1 cellular context compared by ENCODE assay signal in genomic region chr13:40598599-40598998, GRCh38.
TF ChIP-seq lines count a peak whose summit lies in the region.

No MANE protein-coding gene starts in this region.

TF ChIP-seq in GM23338, 12 proteins besides CTCF, POLR2A, EP300 and RAD21 (continued from another document):
- TF ChIP-seq, protein P1, sequence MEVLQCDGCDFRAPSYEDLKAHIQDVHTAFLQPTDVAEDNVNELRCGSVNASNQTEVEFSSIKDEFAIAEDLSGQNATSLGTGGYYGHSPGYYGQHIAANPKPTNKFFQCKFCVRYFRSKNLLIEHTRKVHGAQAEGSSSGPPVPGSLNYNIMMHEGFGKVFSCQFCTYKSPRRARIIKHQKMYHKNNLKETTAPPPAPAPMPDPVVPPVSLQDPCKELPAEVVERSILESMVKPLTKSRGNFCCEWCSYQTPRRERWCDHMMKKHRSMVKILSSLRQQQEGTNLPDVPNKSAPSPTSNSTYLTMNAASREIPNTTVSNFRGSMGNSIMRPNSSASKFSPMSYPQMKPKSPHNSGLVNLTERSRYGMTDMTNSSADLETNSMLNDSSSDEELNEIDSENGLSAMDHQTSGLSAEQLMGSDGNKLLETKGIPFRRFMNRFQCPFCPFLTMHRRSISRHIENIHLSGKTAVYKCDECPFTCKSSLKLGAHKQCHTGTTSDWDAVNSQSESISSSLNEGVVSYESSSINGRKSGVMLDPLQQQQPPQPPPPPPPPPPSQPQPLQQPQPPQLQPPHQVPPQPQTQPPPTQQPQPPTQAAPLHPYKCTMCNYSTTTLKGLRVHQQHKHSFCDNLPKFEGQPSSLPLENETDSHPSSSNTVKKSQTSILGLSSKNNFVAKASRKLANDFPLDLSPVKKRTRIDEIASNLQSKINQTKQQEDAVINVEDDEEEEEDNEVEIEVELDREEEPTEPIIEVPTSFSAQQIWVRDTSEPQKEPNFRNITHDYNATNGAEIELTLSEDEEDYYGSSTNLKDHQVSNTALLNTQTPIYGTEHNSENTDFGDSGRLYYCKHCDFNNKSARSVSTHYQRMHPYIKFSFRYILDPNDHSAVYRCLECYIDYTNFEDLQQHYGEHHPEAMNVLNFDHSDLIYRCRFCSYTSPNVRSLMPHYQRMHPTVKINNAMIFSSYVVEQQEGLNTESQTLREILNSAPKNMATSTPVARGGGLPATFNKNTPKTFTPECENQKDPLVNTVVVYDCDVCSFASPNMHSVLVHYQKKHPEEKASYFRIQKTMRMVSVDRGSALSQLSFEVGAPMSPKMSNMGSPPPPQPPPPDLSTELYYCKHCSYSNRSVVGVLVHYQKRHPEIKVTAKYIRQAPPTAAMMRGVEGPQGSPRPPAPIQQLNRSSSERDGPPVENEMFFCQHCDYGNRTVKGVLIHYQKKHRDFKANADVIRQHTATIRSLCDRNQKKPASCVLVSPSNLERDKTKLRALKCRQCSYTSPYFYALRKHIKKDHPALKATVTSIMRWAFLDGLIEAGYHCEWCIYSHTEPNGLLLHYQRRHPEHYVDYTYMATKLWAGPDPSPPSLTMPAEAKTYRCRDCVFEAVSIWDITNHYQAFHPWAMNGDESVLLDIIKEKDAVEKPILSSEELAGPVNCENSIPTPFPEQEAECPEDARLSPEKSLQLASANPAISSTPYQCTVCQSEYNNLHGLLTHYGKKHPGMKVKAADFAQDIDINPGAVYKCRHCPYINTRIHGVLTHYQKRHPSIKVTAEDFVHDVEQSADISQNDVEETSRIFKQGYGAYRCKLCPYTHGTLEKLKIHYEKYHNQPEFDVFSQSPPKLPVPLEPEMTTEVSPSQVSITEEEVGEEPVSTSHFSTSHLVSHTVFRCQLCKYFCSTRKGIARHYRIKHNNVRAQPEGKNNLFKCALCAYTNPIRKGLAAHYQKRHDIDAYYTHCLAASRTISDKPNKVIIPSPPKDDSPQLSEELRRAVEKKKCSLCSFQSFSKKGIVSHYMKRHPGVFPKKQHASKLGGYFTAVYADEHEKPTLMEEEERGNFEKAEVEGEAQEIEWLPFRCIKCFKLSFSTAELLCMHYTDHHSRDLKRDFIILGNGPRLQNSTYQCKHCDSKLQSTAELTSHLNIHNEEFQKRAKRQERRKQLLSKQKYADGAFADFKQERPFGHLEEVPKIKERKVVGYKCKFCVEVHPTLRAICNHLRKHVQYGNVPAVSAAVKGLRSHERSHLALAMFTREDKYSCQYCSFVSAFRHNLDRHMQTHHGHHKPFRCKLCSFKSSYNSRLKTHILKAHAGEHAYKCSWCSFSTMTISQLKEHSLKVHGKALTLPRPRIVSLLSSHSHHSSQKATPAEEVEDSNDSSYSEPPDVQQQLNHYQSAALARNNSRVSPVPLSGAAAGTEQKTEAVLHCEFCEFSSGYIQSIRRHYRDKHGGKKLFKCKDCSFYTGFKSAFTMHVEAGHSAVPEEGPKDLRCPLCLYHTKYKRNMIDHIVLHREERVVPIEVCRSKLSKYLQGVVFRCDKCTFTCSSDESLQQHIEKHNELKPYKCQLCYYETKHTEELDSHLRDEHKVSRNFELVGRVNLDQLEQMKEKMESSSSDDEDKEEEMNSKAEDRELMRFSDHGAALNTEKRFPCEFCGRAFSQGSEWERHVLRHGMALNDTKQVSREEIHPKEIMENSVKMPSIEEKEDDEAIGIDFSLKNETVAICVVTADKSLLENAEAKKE (CRISPR knock-in tag; IDR thresholded peaks at IDR 0.05): no peak
- TF ChIP-seq CREB1 (CRISPR knock-in tag; IDR thresholded peaks at IDR 0.05; ENCODE audit: low read depth) (no peak), EZH2 (IDR thresholded peaks at IDR 0.05; ENCODE audit: low read depth, unreplicated experiment) (no peak), ZNF331 (CRISPR knock-in tag; IDR thresholded peaks at IDR 0.05; ENCODE audit: low read depth) (no peak), EZH2phosphoT487 (IDR thresholded peaks at IDR 0.05; ENCODE audit: unreplicated experiment) (no peak), POLR2AphosphoS5 (IDR thresholded peaks at IDR 0.05; ENCODE audit: low read depth) (no peak), STAT1 (IDR thresholded peaks at IDR 0.05; ENCODE audit: unreplicated experiment) (no peak), JUNB (IDR thresholded peaks at IDR 0.05; ENCODE audit: unreplicated experiment) (no peak), REST (IDR thresholded peaks at IDR 0.05; ENCODE audit: unreplicated experiment) (no peak)
